1 cellular context compared by ENCODE assay signal in the genomic region with DNA sequence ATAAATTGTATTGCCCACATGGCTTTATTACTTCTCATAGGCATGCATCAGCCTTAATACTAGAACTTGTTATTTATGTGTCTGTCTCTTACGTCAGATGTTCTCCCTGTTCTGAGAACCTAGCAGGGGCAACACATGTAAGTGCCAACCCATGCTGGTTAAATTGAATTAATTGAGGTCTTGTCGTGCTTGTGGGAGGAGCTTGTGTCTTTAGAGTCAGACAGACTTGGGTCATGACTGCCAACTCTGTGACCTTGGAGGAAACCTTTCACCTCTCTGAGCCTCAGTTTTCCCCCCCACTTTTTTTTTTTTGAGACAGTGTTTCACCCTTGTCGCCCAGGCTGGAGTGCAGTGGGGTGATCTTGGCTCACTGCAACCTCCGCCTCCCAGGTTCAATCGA.
TF ChIP-seq lines count a peak whose summit lies in the region.

No MANE protein-coding gene starts in this region.

TF ChIP-seq in GM12891, 5 proteins besides CTCF, POLR2A, EP300 and RAD21:
- TF ChIP-seq SPI1 (IDR thresholded peaks at IDR 0.05; ENCODE audit: low read depth, low read length): no peak
- no peak for TF ChIP-seq TAF1 (IDR thresholded peaks at IDR 0.05; ENCODE audit: low read depth, low read length)
- no peak for TF ChIP-seq POU2F2 (IDR thresholded peaks at IDR 0.05; ENCODE audit: low read depth, low read length)
- no peak for TF ChIP-seq POLR2AphosphoS5 (IDR thresholded peaks at IDR 0.05; ENCODE audit: low read depth, low read length)
- no peak for TF ChIP-seq PAX5 (IDR thresholded peaks at IDR 0.05; ENCODE audit: insufficient read depth, low read length, severe bottlenecking)
